13 cellular contexts compared by ENCODE assay signal in the genomic region with DNA sequence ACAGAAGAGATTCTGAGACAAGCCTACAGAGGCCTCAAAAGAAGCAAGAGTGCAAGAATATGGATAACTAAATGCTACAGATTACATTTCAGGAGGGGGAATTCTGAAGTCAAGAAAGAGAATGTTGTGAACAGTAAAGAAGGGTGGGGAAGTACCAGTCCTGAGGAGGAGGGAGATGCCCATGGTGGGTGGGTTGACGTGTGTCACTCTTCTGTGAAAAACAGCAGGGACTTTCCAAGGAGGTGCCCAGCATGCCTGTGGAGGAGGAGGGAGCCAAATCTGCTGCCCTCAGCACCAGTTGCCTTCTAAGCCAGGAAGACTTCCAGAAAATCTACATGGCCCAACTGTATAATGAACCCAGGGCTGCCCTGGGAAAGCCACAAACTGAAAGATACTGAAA.
DNase-seq lines count a peak whose midpoint lies in the region; ATAC-seq and TF ChIP-seq lines count a peak whose summit lies in the region.
"Had no signal": no experiment of that assay in that cellular context is flagged by ENCODE, and none has a peak within 500 bp of the region (broad histone marks: within the 10 kb centered on the region; RNA-seq: fewer than 3 reads in every experiment).

No MANE protein-coding gene starts in this region.

- H3K27ac ChIP-seq in right atrium auricular region (no peak overlapping the region), coronary artery (no peak overlapping the region)
- H3K27ac ChIP-seq: thoracic aorta had no signal

- no peaks in the 10 kb centered on the region for H3K27me3 ChIP-seq in right atrium auricular region

- no peak overlapping the region for H3K4me3 ChIP-seq in right atrium auricular region
- H3K4me3 ChIP-seq in coronary artery, result no peak overlapping the region
- H3K4me3 ChIP-seq: mucosa of descending colon, thoracic aorta had no signal

- H3K36me3 ChIP-seq in right atrium auricular region, result no peaks in the 10 kb centered on the region
- H3K36me3 ChIP-seq: thoracic aorta had no signal

- ATAC-seq in GM18868 (IDR thresholded peaks at IDR 0.05; ENCODE audit: unreplicated experiment) (peak; percentile 99), GM21390 (IDR thresholded peaks at IDR 0.05; ENCODE audit: unreplicated experiment) (peak; percentile 61), HG03439 (IDR thresholded peaks at IDR 0.05; ENCODE audit: unreplicated experiment) (peak; percentile 74)
- ATAC-seq: mucosa of descending colon had no signal

- H3K36me3 Mint-ChIP-seq in mesothelial cell of epicardium, result peaks cover 15% of the 10 kb centered on the region

- DNase-seq in stimulated activated CD4-positive, alpha-beta T cell treated with anti-CD3 and anti-CD28 coated beads, Interleukin-2, amount 100 ng/mL, for 4 hours (ENCODE audit: low read depth), result peak; percentile 7
- DNase-seq in erythroblast (lab: John Stamatoyannopoulos, UW), result no peak
- no peak for DNase-seq in mesothelial cell of epicardium (ENCODE audit: low spot score in 2 of 2, unreplicated experiment in 2 of 2)
- DNase-seq in right atrium auricular region (ENCODE audit: low spot score), result no peak
- no peak for DNase-seq in coronary artery (ENCODE audit: low spot score)
- DNase-seq: amygdala, DMS153, mucosa of descending colon, NCI-H187 had no signal

- peaks cover 16% of the 10 kb centered on the region for H3K9me3 Mint-ChIP-seq in mesothelial cell of epicardium

- H3K27ac Mint-ChIP-seq in mesothelial cell of epicardium, result no peak overlapping the region

- peaks cover 27% of the 10 kb centered on the region for H3K4me1 Mint-ChIP-seq in mesothelial cell of epicardium

- TF ChIP-seq CTCF in mesothelial cell of epicardium (IDR thresholded peaks at IDR 0.05; ENCODE audit: unreplicated experiment), result no peak
- no peak for TF ChIP-seq CTCF in right atrium auricular region (IDR thresholded peaks at IDR 0.05)
- TF ChIP-seq CTCF in coronary artery (IDR thresholded peaks at IDR 0.05), result no peak

- no peaks in the 10 kb centered on the region for H3K4me1 ChIP-seq in right atrium auricular region

- TF ChIP-seq POLR2A in erythroblast (IDR thresholded peaks at IDR 0.05; ENCODE audit: low read length), result no peak

- no peaks in the 10 kb centered on the region for H3K9me3 ChIP-seq in right atrium auricular region
- H3K9me3 ChIP-seq: mucosa of descending colon, thoracic aorta had no signal

- H3K27me3 Mint-ChIP-seq in mesothelial cell of epicardium (ENCODE audit: low read depth), result no peaks in the 10 kb centered on the region

- no peak overlapping the region for H3K4me3 Mint-ChIP-seq in mesothelial cell of epicardium
